ENCODE assay signal across 37 cellular contexts in genomic region chr19:57941593-57941992, GRCh38. TPM values are rescaled to one million over a fixed set of nuclear protein-coding genes. Genes with fewer than 3 reads are reported as not detected.
"Had no signal": no experiment of that assay in that cellular context is flagged by ENCODE, and none has a peak within 500 bp of the region (broad histone marks: within the 10 kb centered on the region; RNA-seq: fewer than 3 reads in every experiment).

No MANE protein-coding gene starts in this region.

- ATAC-seq: activated CD8-positive, alpha-beta memory T cell treated with anti-CD3 and anti-CD28 coated beads, Interleukin-2, amount 10 ng/mL, durations not matched to agents 7 days and 5 days; activated T-helper 17 cell treated with anti-CD3 and anti-CD28 coated beads, Interleukin-2, amount 50 U/mL, for 72 hours had no signal

- DNase-seq: activated B cell treated with CpG ODN at 0.5 μM for 24 hours; activated CD4-positive, alpha-beta memory T cell treated with anti-CD3 and anti-CD28 coated beads, Interleukin-2, amount 10 ng/mL, durations not matched to agents 7 days and 5 days; activated CD4-positive, alpha-beta T cell treated with anti-CD3 and anti-CD28 coated beads for 4 hours; activated CD4-positive, alpha-beta T cell treated with anti-CD3 and anti-CD28 coated beads, Interleukin-2, amount 50 U/mL, for 1 hour; activated CD4-positive, CD25-positive, alpha-beta regulatory T cell treated with anti-CD3 and anti-CD28 coated beads, Interleukin-2, amount 50 U/mL, for 72 hours; activated CD8-positive, alpha-beta memory T cell treated with anti-CD3 and anti-CD28 coated beads for 24 hours; activated CD8-positive, alpha-beta memory T cell treated with anti-CD3 and anti-CD28 coated beads, Interleukin-2, amount 10 ng/mL, durations not matched to agents 7 days and 5 days; activated CD8-positive, alpha-beta memory T cell treated with anti-CD3 and anti-CD28 coated beads, Interleukin-2, amount 50 U/mL, for 48 hours; activated effector memory CD4-positive, alpha-beta T cell treated with anti-CD3 and anti-CD28 coated beads, Interleukin-2, amount 50 U/mL, for 16 hours; activated naive CD4-positive, alpha-beta T cell; activated naive CD4-positive, alpha-beta T cell treated with anti-CD3 and anti-CD28 coated beads, Interleukin-2, amount 50 U/mL, for 16 hours; activated naive CD8-positive, alpha-beta T cell treated with anti-CD3 and anti-CD28 coated beads for 36 hours; activated T-cell treated with anti-CD3 and anti-CD28 coated beads, Interleukin-2, amount 50 U/mL, for 48 hours; amniotic stem cell; aorta; brain microvascular endothelial cell; central memory CD4-positive, alpha-beta T cell; Karpas-422; MG63; MV-4-11; NCI-H1092; NCI-H1436 treated with DMSO at 0.1 percent for 48 hours; NCI-H1694 treated with DMSO at 0.1 percent for 48 hours; NCI-H2029; NCI-H2107; NCI-H2171; NCI-H510A; NCI-H526; NCI-H748 treated with DMSO at 0.1 percent for 48 hours; NK-92 treated with Interleukin-12 subunit alpha and Interleukin-12 subunit beta, amount 100 ng/mL, for 24 hours; Right ventricle myocardium superior; SW 1271; T-helper 1 cell; T-helper 2 cell; T-helper 9 cell had no signal

- H3K4me3 ChIP-seq: MG63 had no signal

- H3K27me3 ChIP-seq: brain microvascular endothelial cell, MG63 had no signal

- H3K27ac ChIP-seq: brain microvascular endothelial cell, VCaP had no signal

- H3K27me3 Mint-ChIP-seq: activated B cell treated with CpG ODN at 0.5 μM for 24 hours; activated CD4-positive, alpha-beta memory T cell treated with anti-CD3 and anti-CD28 coated beads, Interleukin-2, amount 10 ng/mL, durations not matched to agents 7 days and 5 days; activated CD8-positive, alpha-beta memory T cell treated with anti-CD3 and anti-CD28 coated beads, Interleukin-2, amount 10 ng/mL, durations not matched to agents 7 days and 5 days; activated naive CD8-positive, alpha-beta T cell treated with anti-CD3 and anti-CD28 coated beads for 36 hours; activated T-helper 17 cell treated with anti-CD3 and anti-CD28 coated beads, Interleukin-2, amount 50 U/mL, for 72 hours had no signal

- H3K4me3 Mint-ChIP-seq: activated B cell treated with CpG ODN at 0.5 μM for 24 hours; activated CD4-positive, alpha-beta memory T cell treated with anti-CD3 and anti-CD28 coated beads, Interleukin-2, amount 10 ng/mL, durations not matched to agents 7 days and 5 days; activated CD8-positive, alpha-beta memory T cell treated with anti-CD3 and anti-CD28 coated beads, Interleukin-2, amount 10 ng/mL, durations not matched to agents 7 days and 5 days; activated naive CD8-positive, alpha-beta T cell treated with anti-CD3 and anti-CD28 coated beads for 36 hours; activated T-helper 17 cell treated with anti-CD3 and anti-CD28 coated beads, Interleukin-2, amount 50 U/mL, for 72 hours had no signal

- H3K27ac Mint-ChIP-seq: activated B cell treated with CpG ODN at 0.5 μM for 24 hours; activated CD4-positive, alpha-beta memory T cell treated with anti-CD3 and anti-CD28 coated beads, Interleukin-2, amount 10 ng/mL, durations not matched to agents 7 days and 5 days; activated CD8-positive, alpha-beta memory T cell treated with anti-CD3 and anti-CD28 coated beads, Interleukin-2, amount 10 ng/mL, durations not matched to agents 7 days and 5 days; activated naive CD8-positive, alpha-beta T cell treated with anti-CD3 and anti-CD28 coated beads for 36 hours; activated T-helper 17 cell treated with anti-CD3 and anti-CD28 coated beads, Interleukin-2, amount 50 U/mL, for 72 hours had no signal

RNA-seq across cellular contexts. Expression of gene C19orf18, which starts 32.7 kb away (rescaled TPM):
- total RNA-seq: activated naive CD8-positive, alpha-beta T cell treated with anti-CD3 and anti-CD28 coated beads for 36 hours had no signal
